Comparison of ENCODE assay signal across 14 cellular contexts in genomic region chr1:183892351-183892793, GRCh38.
A peak's percentile ranks its signal among the peaks of the same experiment; 100 is the strongest.
DNase-seq lines count a peak whose midpoint lies in the region; ATAC-seq and TF ChIP-seq lines count a peak whose summit lies in the region.
"Had no signal": no experiment of that assay in that cellular context is flagged by ENCODE, and none has a peak within 500 bp of the region (broad histone marks: within the 10 kb centered on the region; RNA-seq: fewer than 3 reads in every experiment).

No MANE protein-coding gene starts in this region.

- no peak overlapping the region for H3K27ac Mint-ChIP-seq in natural killer cell treated with Interleukin-12 subunit alpha and Interleukin-12 subunit beta and Interleukin-15 and Interleukin-18, amount 100 ng/mL, for 72 hours
- H3K27ac Mint-ChIP-seq: activated CD4-positive, alpha-beta T cell treated with anti-CD3 and anti-CD28 coated beads, Interleukin-2, amount 10 ng/mL, durations not matched to agents 24 days and 14 days; HFFc6 had no signal

- DNase-seq in NCI-H226 (peak; percentile 52), epithelial cell of esophagus (ENCODE audit: low read depth) (peak; percentile 64), lower lobe of right lung (no peak), DMS153 treated with DMSO at 0.1 percent for 48 hours (lab: John Stamatoyannopoulos, UW; ENCODE audit: unreplicated experiment) (no peak)
- no peak for DNase-seq in natural killer cell treated with Interleukin-12 subunit alpha and Interleukin-12 subunit beta and Interleukin-15 and Interleukin-18, amount 100 ng/mL, for 72 hours (ENCODE audit: low spot score)
- DNase-seq in stimulated activated naive CD8-positive, alpha-beta T cell treated with anti-CD3 and anti-CD28 coated beads, Interleukin-15, Interleukin-2, amounts not matched to agents 100 U/mL and 50 U/mL, for 24 hours: no peak
- DNase-seq: activated CD4-positive, alpha-beta T cell treated with anti-CD3 and anti-CD28 coated beads, Interleukin-2, amount 10 ng/mL, durations not matched to agents 24 days and 14 days; activated T-cell treated with anti-CD3 and anti-CD28 coated beads, Interleukin-2, amount 50 U/mL, for 1 hour; HFFc6; occipital lobe; Peyer's patch had no signal

- H3K4me3 Mint-ChIP-seq in natural killer cell treated with Interleukin-12 subunit alpha and Interleukin-12 subunit beta and Interleukin-15 and Interleukin-18, amount 100 ng/mL, for 72 hours: no peak overlapping the region
- H3K4me3 Mint-ChIP-seq: activated CD4-positive, alpha-beta T cell treated with anti-CD3 and anti-CD28 coated beads, Interleukin-2, amount 10 ng/mL, durations not matched to agents 24 days and 14 days; HFFc6 had no signal

- peaks cover 62 to 100% (median 74%) of the 10 kb centered on the region in 10 experiments for H3K4me1 ChIP-seq in BLaER1 treated with 17β-estradiol and CSF1 and Interleukin-3, amounts not matched to agents 10 nM and 100 nM
- peaks cover 63% of the 10 kb centered on the region for H3K4me1 ChIP-seq in lower lobe of right lung
- H3K4me1 ChIP-seq: Peyer's patch had no signal

- no peaks in the 10 kb centered on the region for H4K20me1 ChIP-seq in BLaER1 treated with 17β-estradiol and CSF1 and Interleukin-3, amounts not matched to agents 10 nM and 100 nM

- intact Hi-C loops in lower lobe of right lung (cut with DNase I): no loop called here

- peak overlapping the region in 4 of 11 experiments; percentile 67 to 95 (median 95); a peak in 8 of 22 replicates for H3K27ac ChIP-seq in BLaER1 treated with 17β-estradiol and CSF1 and Interleukin-3, amounts not matched to agents 10 nM and 100 nM
- peak overlapping the region; percentile 67 for H3K27ac ChIP-seq in lower lobe of right lung
- H3K27ac ChIP-seq: Peyer's patch, suprapubic skin had no signal

- H3K4me3 ChIP-seq in BLaER1 treated with 17β-estradiol and CSF1 and Interleukin-3, amounts not matched to agents 10 nM and 100 nM: 0 out of 20 replicates have a peak overlapping the region, but pooled peaks of 1 of the 10 experiments have one; percentile 0
- H3K4me3 ChIP-seq in epithelial cell of esophagus (ENCODE audit: low read length) (no peak overlapping the region), lower lobe of right lung (no peak overlapping the region)
- H3K4me3 ChIP-seq: Peyer's patch, suprapubic skin had no signal

- peaks cover 67 to 92% (median 80%) of the 10 kb centered on the region in 11 experiments for H3K36me3 ChIP-seq in BLaER1 treated with 17β-estradiol and CSF1 and Interleukin-3, amounts not matched to agents 10 nM and 100 nM
- H3K36me3 ChIP-seq in lower lobe of right lung: peaks cover 49% of the 10 kb centered on the region

- peaks cover 0 to 14% (median 0%) of the 10 kb centered on the region in 11 experiments; a peak in 6 of 22 replicates for H3K9me3 ChIP-seq in BLaER1 treated with 17β-estradiol and CSF1 and Interleukin-3, amounts not matched to agents 10 nM and 100 nM (replicated peaks in 1 of 11)
- no peaks in the 10 kb centered on the region for H3K9me3 ChIP-seq in lower lobe of right lung
- H3K9me3 ChIP-seq: Peyer's patch, suprapubic skin had no signal

- peak overlapping the region in 3 of 11 experiments; percentile 73 to 85 (median 83); a peak in 7 of 22 replicates for H3K9ac ChIP-seq in BLaER1 treated with 17β-estradiol and CSF1 and Interleukin-3, amounts not matched to agents 10 nM and 100 nM

- no peaks in the 10 kb centered on the region for H3K9me3 Mint-ChIP-seq in natural killer cell treated with Interleukin-12 subunit alpha and Interleukin-12 subunit beta and Interleukin-15 and Interleukin-18, amount 100 ng/mL, for 72 hours
- H3K9me3 Mint-ChIP-seq: HFFc6 had no signal

- peaks cover 31 to 40% of the 10 kb centered on the region in 2 donors for H3K4me1 Mint-ChIP-seq in natural killer cell treated with Interleukin-12 subunit alpha and Interleukin-12 subunit beta and Interleukin-15 and Interleukin-18, amount 100 ng/mL, for 72 hours (ENCODE audit: low read depth in 2 of 2)

- TF ChIP-seq CTCF in epithelial cell of esophagus (IDR thresholded peaks at IDR 0.05; ENCODE audit: insufficient read depth, low read depth, low read length, missing control alignments) (no peak), lower lobe of right lung (IDR thresholded peaks at IDR 0.05) (no peak)

- peaks cover 7% of the 10 kb centered on the region for H3K36me3 Mint-ChIP-seq in natural killer cell treated with Interleukin-12 subunit alpha and Interleukin-12 subunit beta and Interleukin-15 and Interleukin-18, amount 100 ng/mL, for 72 hours

- peaks cover 0 to 5% of the 10 kb centered on the region in 2 donors for H3K27me3 Mint-ChIP-seq in natural killer cell treated with Interleukin-12 subunit alpha and Interleukin-12 subunit beta and Interleukin-15 and Interleukin-18, amount 100 ng/mL, for 72 hours
- H3K27me3 Mint-ChIP-seq: activated CD4-positive, alpha-beta T cell treated with anti-CD3 and anti-CD28 coated beads, Interleukin-2, amount 10 ng/mL, durations not matched to agents 24 days and 14 days had no signal

- H3K27me3 ChIP-seq in BLaER1 treated with 17β-estradiol and CSF1 and Interleukin-3, amounts not matched to agents 10 nM and 100 nM: no peaks in the 10 kb centered on the region; a peak in 1 of 22 replicates
- no peaks in the 10 kb centered on the region for H3K27me3 ChIP-seq in lower lobe of right lung (ENCODE audit: low read depth)
- H3K27me3 ChIP-seq: Peyer's patch, suprapubic skin had no signal

- peak; percentile 90 to 96 for ATAC-seq in lower lobe of right lung
- no peak for ATAC-seq in HG02588 (IDR thresholded peaks at IDR 0.05; ENCODE audit: unreplicated experiment)
- no peak for ATAC-seq in natural killer cell treated with Interleukin-12 subunit alpha and Interleukin-12 subunit beta and Interleukin-15 and Interleukin-18, amount 100 ng/mL, for 72 hours
- no peak for ATAC-seq in stimulated activated naive CD8-positive, alpha-beta T cell treated with anti-CD3 and anti-CD28 coated beads, Interleukin-15, Interleukin-2, amounts not matched to agents 100 U/mL and 50 U/mL, for 24 hours

- H3K4me2 ChIP-seq in BLaER1 treated with 17β-estradiol and CSF1 and Interleukin-3, amounts not matched to agents 10 nM and 100 nM: peak overlapping the region in 6 of 11 experiments; percentile 3 to 89 (median 68); a peak in 10 of 22 replicates

Comparison
In these comparisons a context has a peak if more than half of its experiments do, and no peak if none do; other contexts are left out.
1. DNase-seq: peak in NCI-H226 (single experiment) and epithelial cell of esophagus (single experiment); none in lower lobe of right lung (single experiment), natural killer cell treated with Interleukin-12 subunit alpha and Interleukin-12 subunit beta and Interleukin-15 and Interleukin-18, amount 100 ng/mL, for 72 hours (single experiment), DMS153 treated with DMSO at 0.1 percent for 48 hours (single experiment) and stimulated activated naive CD8-positive, alpha-beta T cell treated with anti-CD3 and anti-CD28 coated beads, Interleukin-15, Interleukin-2, amounts not matched to agents 100 U/mL and 50 U/mL, for 24 hours (single experiment).
2. ATAC-seq: peak in lower lobe of right lung (2 of 2); none in HG02588 (single experiment), natural killer cell treated with Interleukin-12 subunit alpha and Interleukin-12 subunit beta and Interleukin-15 and Interleukin-18, amount 100 ng/mL, for 72 hours (0 of 2) and stimulated activated naive CD8-positive, alpha-beta T cell treated with anti-CD3 and anti-CD28 coated beads, Interleukin-15, Interleukin-2, amounts not matched to agents 100 U/mL and 50 U/mL, for 24 hours (single experiment).